In genomic region chr5:10898489-10898888, GRCh38 we compare ENCODE assay signal across 35 cellular contexts.
"Had no signal": no experiment of that assay in that cellular context is flagged by ENCODE, and none has a peak within 500 bp of the region (broad histone marks: within the 10 kb centered on the region; RNA-seq: fewer than 3 reads in every experiment).

No MANE protein-coding gene starts in this region.

- H3K4me3 Mint-ChIP-seq: activated CD4-positive, alpha-beta memory T cell treated with anti-CD3 and anti-CD28 coated beads, Interleukin-2, amount 10 ng/mL, durations not matched to agents 7 days and 5 days; activated CD4-positive, alpha-beta T cell treated with anti-CD3 and anti-CD28 coated beads for 36 hours; activated CD4-positive, alpha-beta T cell treated with anti-CD3 and anti-CD28 coated beads, Interleukin-2, amount 10 ng/mL, durations not matched to agents 7 days and 5 days; activated CD8-positive, alpha-beta memory T cell treated with anti-CD3 and anti-CD28 coated beads, Interleukin-2, amount 10 ng/mL, durations not matched to agents 7 days and 5 days; activated CD8-positive, alpha-beta T cell treated with anti-CD3 and anti-CD28 coated beads, Interleukin-2, amount 10 ng/mL, durations not matched to agents 7 days and 5 days; activated naive CD4-positive, alpha-beta T cell treated with anti-CD3 and anti-CD28 coated beads, Interleukin-2, amount 10 ng/mL, durations not matched to agents 7 days and 5 days; activated naive CD4-positive, alpha-beta T cell treated with anti-CD3 and anti-CD28 coated beads, Interleukin-2, amount 50 U/mL, for 24 hours; activated naive CD8-positive, alpha-beta T cell; activated naive CD8-positive, alpha-beta T cell treated with anti-CD3 and anti-CD28 coated beads, Interleukin-2, amount 10 ng/mL, durations not matched to agents 7 days and 5 days; activated naive CD8-positive, alpha-beta T cell treated with anti-CD3 and anti-CD28 coated beads, Interleukin-2, amount 50 U/mL, for 24 hours; activated T-cell treated with anti-CD3 and anti-CD28 coated beads, Interleukin-2, amount 50 U/mL, for 24 hours; brain; T-helper 2 cell treated with Interferon-gamma antibody and Interleukin-4, amounts not matched to agents 5 μg/mL and 100 μg/mL, for 36 hours had no signal

- H3K36me3 ChIP-seq: ascending aorta, breast epithelium had no signal

- H3K27ac Mint-ChIP-seq: activated CD4-positive, alpha-beta memory T cell treated with anti-CD3 and anti-CD28 coated beads, Interleukin-2, amount 10 ng/mL, durations not matched to agents 7 days and 5 days; activated CD4-positive, alpha-beta T cell treated with anti-CD3 and anti-CD28 coated beads for 36 hours; activated CD4-positive, alpha-beta T cell treated with anti-CD3 and anti-CD28 coated beads, Interleukin-2, amount 10 ng/mL, durations not matched to agents 7 days and 5 days; activated CD8-positive, alpha-beta memory T cell treated with anti-CD3 and anti-CD28 coated beads, Interleukin-2, amount 10 ng/mL, durations not matched to agents 7 days and 5 days; activated CD8-positive, alpha-beta T cell treated with anti-CD3 and anti-CD28 coated beads, Interleukin-2, amount 10 ng/mL, durations not matched to agents 7 days and 5 days; activated naive CD4-positive, alpha-beta T cell treated with anti-CD3 and anti-CD28 coated beads, Interleukin-2, amount 10 ng/mL, durations not matched to agents 7 days and 5 days; activated naive CD4-positive, alpha-beta T cell treated with anti-CD3 and anti-CD28 coated beads, Interleukin-2, amount 50 U/mL, for 24 hours; activated naive CD8-positive, alpha-beta T cell; activated naive CD8-positive, alpha-beta T cell treated with anti-CD3 and anti-CD28 coated beads, Interleukin-2, amount 10 ng/mL, durations not matched to agents 7 days and 5 days; activated naive CD8-positive, alpha-beta T cell treated with anti-CD3 and anti-CD28 coated beads, Interleukin-2, amount 50 U/mL, for 24 hours; activated T-cell treated with anti-CD3 and anti-CD28 coated beads, Interleukin-2, amount 50 U/mL, for 24 hours; activated T-helper 2 cell treated with anti-CD3 and anti-CD28 coated beads, Interferon-gamma antibody, Interleukin-2, Interleukin-4, amounts not matched to agents 10 μg/mL and 5 μg/mL and 100 μg/mL, durations not matched to agents 14 hours and 24 hours and 36 hours; T-helper 2 cell treated with Interferon-gamma antibody and Interleukin-4, amounts not matched to agents 5 μg/mL and 100 μg/mL, for 36 hours had no signal

- H3K4me1 Mint-ChIP-seq: activated CD4-positive, alpha-beta memory T cell treated with anti-CD3 and anti-CD28 coated beads, Interleukin-2, amount 10 ng/mL, durations not matched to agents 7 days and 5 days; activated CD4-positive, alpha-beta T cell treated with anti-CD3 and anti-CD28 coated beads for 36 hours; activated CD4-positive, alpha-beta T cell treated with anti-CD3 and anti-CD28 coated beads, Interleukin-2, amount 10 ng/mL, durations not matched to agents 7 days and 5 days; activated CD8-positive, alpha-beta memory T cell treated with anti-CD3 and anti-CD28 coated beads, Interleukin-2, amount 10 ng/mL, durations not matched to agents 7 days and 5 days; activated naive CD4-positive, alpha-beta T cell treated with anti-CD3 and anti-CD28 coated beads, Interleukin-2, amount 10 ng/mL, durations not matched to agents 7 days and 5 days; activated naive CD4-positive, alpha-beta T cell treated with anti-CD3 and anti-CD28 coated beads, Interleukin-2, amount 50 U/mL, for 24 hours; activated naive CD8-positive, alpha-beta T cell treated with anti-CD3 and anti-CD28 coated beads, Interleukin-2, amount 10 ng/mL, durations not matched to agents 7 days and 5 days; activated naive CD8-positive, alpha-beta T cell treated with anti-CD3 and anti-CD28 coated beads, Interleukin-2, amount 50 U/mL, for 24 hours had no signal

- H3K4me3 ChIP-seq: ascending aorta, breast epithelium had no signal

- DNase-seq: activated CD4-positive, alpha-beta memory T cell treated with anti-CD3 and anti-CD28 coated beads, Interleukin-2, amount 10 ng/mL, durations not matched to agents 7 days and 5 days; activated CD4-positive, alpha-beta T cell treated with anti-CD3 and anti-CD28 coated beads for 1 hour; activated CD4-positive, alpha-beta T cell treated with anti-CD3 and anti-CD28 coated beads for 36 hours; activated CD4-positive, alpha-beta T cell treated with anti-CD3 and anti-CD28 coated beads for 48 hours; activated CD4-positive, alpha-beta T cell treated with anti-CD3 and anti-CD28 coated beads, Interleukin-2, amount 10 ng/mL, durations not matched to agents 7 days and 5 days; activated CD4-positive, alpha-beta T cell treated with anti-CD3 and anti-CD28 coated beads, Interleukin-2, amount 50 U/mL, for 48 hours; activated CD4-positive, CD25-positive, alpha-beta regulatory T cell; activated CD8-positive, alpha-beta memory T cell treated with anti-CD3 and anti-CD28 coated beads for 24 hours; activated CD8-positive, alpha-beta memory T cell treated with anti-CD3 and anti-CD28 coated beads, Interleukin-2, amount 10 ng/mL, durations not matched to agents 7 days and 5 days; activated CD8-positive, alpha-beta memory T cell treated with anti-CD3 and anti-CD28 coated beads, Interleukin-2, amount 50 U/mL, for 48 hours; activated CD8-positive, alpha-beta T cell treated with anti-CD3 and anti-CD28 coated beads, Interleukin-2, amount 10 ng/mL, durations not matched to agents 7 days and 5 days; activated effector memory CD4-positive, alpha-beta T cell treated with Interleukin-2 at 50 U/mL for 16 hours; activated gamma-delta T cell; activated naive CD4-positive, alpha-beta T cell treated with anti-CD3 and anti-CD28 coated beads, Interleukin-2, amount 10 ng/mL, durations not matched to agents 7 days and 5 days; activated naive CD4-positive, alpha-beta T cell treated with Interleukin-2 at 50 U/mL for 16 hours; activated naive CD8-positive, alpha-beta T cell treated with anti-CD3 and anti-CD28 coated beads, Interleukin-2, amount 10 ng/mL, durations not matched to agents 7 days and 5 days; activated naive CD8-positive, alpha-beta T cell treated with anti-CD3 and anti-CD28 coated beads, Interleukin-2, amount 50 U/mL, for 24 hours; activated T-cell treated with anti-CD3 and anti-CD28 coated beads, Interleukin-2, amount 50 U/mL, for 24 hours; activated T-cell treated with anti-CD3 and anti-CD28 coated beads, Interleukin-2, amount 50 U/mL, for 48 hours; amygdala; anterior cingulate cortex; central memory CD4-positive, alpha-beta T cell; T-helper 2 cell; T-helper 9 cell had no signal

- H3K27me3 Mint-ChIP-seq: activated CD8-positive, alpha-beta memory T cell treated with anti-CD3 and anti-CD28 coated beads, Interleukin-2, amount 10 ng/mL, durations not matched to agents 7 days and 5 days; activated naive CD4-positive, alpha-beta T cell treated with anti-CD3 and anti-CD28 coated beads, Interleukin-2, amount 10 ng/mL, durations not matched to agents 7 days and 5 days; brain had no signal

- FAIRE-seq: colon, TTC549 had no signal

- H3K27me3 ChIP-seq: ascending aorta, breast epithelium had no signal

- H3K36me3 Mint-ChIP-seq: activated CD8-positive, alpha-beta memory T cell treated with anti-CD3 and anti-CD28 coated beads, Interleukin-2, amount 10 ng/mL, durations not matched to agents 7 days and 5 days; activated naive CD4-positive, alpha-beta T cell treated with anti-CD3 and anti-CD28 coated beads, Interleukin-2, amount 10 ng/mL, durations not matched to agents 7 days and 5 days; activated naive CD4-positive, alpha-beta T cell treated with anti-CD3 and anti-CD28 coated beads, Interleukin-2, amount 50 U/mL, for 24 hours; activated naive CD8-positive, alpha-beta T cell; activated naive CD8-positive, alpha-beta T cell treated with anti-CD3 and anti-CD28 coated beads, Interleukin-2, amount 10 ng/mL, durations not matched to agents 7 days and 5 days; brain had no signal

- H3K9me3 Mint-ChIP-seq: activated CD4-positive, alpha-beta memory T cell treated with anti-CD3 and anti-CD28 coated beads, Interleukin-2, amount 10 ng/mL, durations not matched to agents 7 days and 5 days; activated CD4-positive, alpha-beta T cell treated with anti-CD3 and anti-CD28 coated beads, Interleukin-2, amount 10 ng/mL, durations not matched to agents 7 days and 5 days; activated naive CD4-positive, alpha-beta T cell treated with anti-CD3 and anti-CD28 coated beads, Interleukin-2, amount 10 ng/mL, durations not matched to agents 7 days and 5 days; activated naive CD4-positive, alpha-beta T cell treated with anti-CD3 and anti-CD28 coated beads, Interleukin-2, amount 50 U/mL, for 24 hours; activated naive CD8-positive, alpha-beta T cell treated with anti-CD3 and anti-CD28 coated beads, Interleukin-2, amount 50 U/mL, for 24 hours; activated T-cell treated with anti-CD3 and anti-CD28 coated beads, Interleukin-2, amount 50 U/mL, for 24 hours; activated T-helper 2 cell treated with anti-CD3 and anti-CD28 coated beads, Interferon-gamma antibody, Interleukin-2, Interleukin-4, amounts not matched to agents 10 μg/mL and 5 μg/mL and 100 μg/mL, durations not matched to agents 14 hours and 24 hours and 36 hours; T-helper 2 cell treated with Interferon-gamma antibody and Interleukin-4, amounts not matched to agents 5 μg/mL and 100 μg/mL, for 36 hours had no signal

- H3K27ac ChIP-seq: ascending aorta, breast epithelium, VCaP had no signal

- H3K9me3 ChIP-seq: ascending aorta, breast epithelium had no signal

- H3K4me1 ChIP-seq: ascending aorta, breast epithelium had no signal

- ATAC-seq: activated CD4-positive, alpha-beta T cell treated with anti-CD3 and anti-CD28 coated beads for 36 hours; activated CD4-positive, CD25-positive, alpha-beta regulatory T cell treated with anti-CD3 and anti-CD28 coated beads, Interleukin-2, amount 50 U/mL, for 24 hours; activated CD8-positive, alpha-beta memory T cell treated with anti-CD3 and anti-CD28 coated beads, Interleukin-2, amount 10 ng/mL, durations not matched to agents 7 days and 5 days; activated CD8-positive, alpha-beta T cell treated with anti-CD3 and anti-CD28 coated beads, Interleukin-2, amount 10 ng/mL, durations not matched to agents 7 days and 5 days; activated naive CD8-positive, alpha-beta T cell treated with anti-CD3 and anti-CD28 coated beads, Interleukin-2, amount 50 U/mL, for 24 hours had no signal
